13 cellular contexts compared by ENCODE assay signal in the genomic region with DNA sequence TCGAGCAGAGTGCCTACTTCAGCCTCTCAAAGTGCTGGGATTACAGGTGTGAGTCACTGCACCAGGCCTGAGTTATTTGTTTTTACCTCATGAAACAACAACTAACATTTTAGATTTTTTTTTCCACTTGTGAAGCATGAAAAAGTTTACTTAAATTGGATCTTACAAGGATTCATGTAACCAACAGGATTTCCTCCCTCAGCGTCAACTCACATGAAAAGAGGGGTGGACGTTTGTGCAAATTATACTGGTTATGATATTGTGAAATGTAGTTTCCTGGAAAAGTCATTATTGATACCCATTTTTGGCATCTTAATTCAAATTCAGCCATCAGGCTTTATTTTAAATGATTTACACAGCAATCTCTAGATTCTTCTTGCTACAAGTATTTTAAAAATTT. TPM values are rescaled to one million over a fixed set of nuclear protein-coding genes. Genes with fewer than 3 reads are reported as not detected.
A peak's percentile ranks its signal among the peaks of the same experiment; 100 is the strongest.
DNase-seq lines count a peak whose midpoint lies in the region; ATAC-seq and TF ChIP-seq lines count a peak whose summit lies in the region.
"Had no signal": no experiment of that assay in that cellular context is flagged by ENCODE, and none has a peak within 500 bp of the region (broad histone marks: within the 10 kb centered on the region; RNA-seq: fewer than 3 reads in every experiment).

No MANE protein-coding gene starts in this region.

- peak overlapping the region; percentile 29 for H3K4me3 Mint-ChIP-seq in T-helper 2 cell treated with Interferon-gamma antibody and Interleukin-4, amounts not matched to agents 5 μg/mL and 100 μg/mL, for 36 hours
- H3K4me3 Mint-ChIP-seq: neural crest cell had no signal

- no peak for ATAC-seq in activated naive CD4-positive, alpha-beta T cell treated with anti-CD3 and anti-CD28 coated beads, Interleukin-2, amount 50 U/mL, for 72 hours
- ATAC-seq in omental fat pad (ENCODE audit: low FRiP score) (peak; percentile 33), GM21529 (IDR thresholded peaks at IDR 0.05; ENCODE audit: unreplicated experiment) (no peak)
- ATAC-seq: A549 had no signal

- H3K27ac Mint-ChIP-seq in T-helper 2 cell treated with Interferon-gamma antibody and Interleukin-4, amounts not matched to agents 5 μg/mL and 100 μg/mL, for 36 hours, result no peak overlapping the region
- H3K27ac Mint-ChIP-seq in activated naive CD4-positive, alpha-beta T cell treated with anti-CD3 and anti-CD28 coated beads, Interleukin-2, amount 50 U/mL, for 72 hours, result peak overlapping the region; percentile 61 to 65

- in situ Hi-C loops in GM13976 (cut with MboI; ENCODE audit: low sequenced_read_pairs, unreplicated experiment), result no loop called here

- H3K36me3 Mint-ChIP-seq in T-helper 2 cell treated with Interferon-gamma antibody and Interleukin-4, amounts not matched to agents 5 μg/mL and 100 μg/mL, for 36 hours (ENCODE audit: low read depth), result peaks cover 20% of the 10 kb centered on the region
- peaks cover 5 to 16% of the 10 kb centered on the region in 2 donors for H3K36me3 Mint-ChIP-seq in activated naive CD4-positive, alpha-beta T cell treated with anti-CD3 and anti-CD28 coated beads, Interleukin-2, amount 50 U/mL, for 72 hours

- no peak for TF ChIP-seq CTCF in omental fat pad (IDR thresholded peaks at IDR 0.05)
- TF ChIP-seq CTCF in GM13976 (IDR thresholded peaks at IDR 0.05; ENCODE audit: borderline replicate concordance, control extremely low read depth, extremely low read depth, insufficient read depth, missing control alignments), result no peak

- H3K4me3 ChIP-seq in GM08714 (ENCODE audit: low read length), result peak overlapping the region; percentile 36; the same call in 1 of the 2 replicates
- H3K4me3 ChIP-seq: A549, smooth muscle cell had no signal

- no peaks in the 10 kb centered on the region for H3K9me3 Mint-ChIP-seq in T-helper 2 cell treated with Interferon-gamma antibody and Interleukin-4, amounts not matched to agents 5 μg/mL and 100 μg/mL, for 36 hours
- H3K9me3 Mint-ChIP-seq in activated naive CD4-positive, alpha-beta T cell treated with anti-CD3 and anti-CD28 coated beads, Interleukin-2, amount 50 U/mL, for 72 hours, result no peaks in the 10 kb centered on the region

- no peaks in the 10 kb centered on the region for H3K27me3 Mint-ChIP-seq in T-helper 2 cell treated with Interferon-gamma antibody and Interleukin-4, amounts not matched to agents 5 μg/mL and 100 μg/mL, for 36 hours (ENCODE audit: low read depth)

- no peak for DNase-seq in T-helper 2 cell treated with Interferon-gamma antibody and Interleukin-4, amounts not matched to agents 5 μg/mL and 100 μg/mL, for 36 hours (ENCODE audit: low spot score)
- DNase-seq in T-helper 2 cell (no peak), omental fat pad (ENCODE audit: low spot score) (no peak), NCI-H1436 treated with DMSO at 0.1 percent for 48 hours (lab: John Stamatoyannopoulos, UW) (no peak), GM13976 (ENCODE audit: low spot score) (no peak)
- DNase-seq in activated naive CD4-positive, alpha-beta T cell treated with anti-CD3 and anti-CD28 coated beads, Interleukin-2, amount 50 U/mL, for 72 hours (ENCODE audit: low spot score in 2 of 2), result no peak
- DNase-seq: DMS153, NCI-H187 had no signal

- H3K4me1 Mint-ChIP-seq in T-helper 2 cell treated with Interferon-gamma antibody and Interleukin-4, amounts not matched to agents 5 μg/mL and 100 μg/mL, for 36 hours (ENCODE audit: low read depth), result peaks cover 47% of the 10 kb centered on the region

RNA-seq across cellular contexts. Expression of a gene that starts 6.5 kb away (rescaled TPM):
- total RNA-seq in activated naive CD4-positive, alpha-beta T cell treated with anti-CD3 and anti-CD28 coated beads, Interleukin-2, amount 50 U/mL, for 72 hours, result 10 to 100 TPM; 27.2 to 40.7 TPM
- 10 to 100 TPM; 23.0 to 35.3 (median 33.4) TPM for total RNA-seq in omental fat pad

RNA-seq across cellular contexts. Expression of a gene that starts 6.7 kb away (rescaled TPM):
- 10 to 100 TPM; 11.9 to 17.6 TPM for total RNA-seq in activated naive CD4-positive, alpha-beta T cell treated with anti-CD3 and anti-CD28 coated beads, Interleukin-2, amount 50 U/mL, for 72 hours
- total RNA-seq in omental fat pad, result 10 to 100 TPM in 2 of 4 donors, 1 to 10 TPM in 2; 7.7 to 22.8 (median 10.7) TPM
